Comparison of ENCODE assay signal across 22 cellular contexts in genomic region chr10:126075009-126075408, GRCh38.
"Had no signal": no experiment of that assay in that cellular context is flagged by ENCODE, and none has a peak within 500 bp of the region (broad histone marks: within the 10 kb centered on the region; RNA-seq: fewer than 3 reads in every experiment).

No MANE protein-coding gene starts in this region.

- H3K36me3 ChIP-seq: brain microvascular endothelial cell had no signal

- DNase-seq: activated CD4-positive, alpha-beta memory T cell treated with anti-CD3 and anti-CD28 coated beads for 36 hours; activated CD4-positive, alpha-beta T cell treated with anti-CD3 and anti-CD28 coated beads, Interleukin-2, amount 10 ng/mL, durations not matched to agents 7 days and 5 days; activated CD4-positive, CD25-positive, alpha-beta regulatory T cell; activated CD8-positive, alpha-beta memory T cell treated with anti-CD3 and anti-CD28 coated beads for 24 hours; activated gamma-delta T cell; activated naive CD4-positive, alpha-beta T cell treated with anti-CD3 and anti-CD28 coated beads for 36 hours; activated T-cell treated with anti-CD3 and anti-CD28 coated beads, Interleukin-2, amount 50 U/mL, for 4 hours; amygdala; brain microvascular endothelial cell; cerebellar nuclear complex; MM.1S; NCI-H1105; NCI-H1436; NCI-H1694 treated with DMSO at 0.1 percent for 48 hours; NCI-H2029 treated with DMSO at 0.1 percent for 48 hours; NCI-H510A treated with DMSO at 0.1 percent for 48 hours; T-cell; T-helper 2 cell had no signal

- ATAC-seq: activated T-cell treated with anti-CD3 and anti-CD28 coated beads, Interleukin-2, amount 50 U/mL, for 4 hours; Right ventricle myocardium inferior; T-cell had no signal

- H3K27me3 ChIP-seq: brain microvascular endothelial cell had no signal

- H3K4me2 ChIP-seq: KMS-11 had no signal

- H3K27ac ChIP-seq: brain microvascular endothelial cell, KMS-11, SK-N-MC, VCaP had no signal

- H3K4me3 ChIP-seq: SK-N-MC had no signal
